ENCODE assay signal across 19 cellular contexts in the genomic region with DNA sequence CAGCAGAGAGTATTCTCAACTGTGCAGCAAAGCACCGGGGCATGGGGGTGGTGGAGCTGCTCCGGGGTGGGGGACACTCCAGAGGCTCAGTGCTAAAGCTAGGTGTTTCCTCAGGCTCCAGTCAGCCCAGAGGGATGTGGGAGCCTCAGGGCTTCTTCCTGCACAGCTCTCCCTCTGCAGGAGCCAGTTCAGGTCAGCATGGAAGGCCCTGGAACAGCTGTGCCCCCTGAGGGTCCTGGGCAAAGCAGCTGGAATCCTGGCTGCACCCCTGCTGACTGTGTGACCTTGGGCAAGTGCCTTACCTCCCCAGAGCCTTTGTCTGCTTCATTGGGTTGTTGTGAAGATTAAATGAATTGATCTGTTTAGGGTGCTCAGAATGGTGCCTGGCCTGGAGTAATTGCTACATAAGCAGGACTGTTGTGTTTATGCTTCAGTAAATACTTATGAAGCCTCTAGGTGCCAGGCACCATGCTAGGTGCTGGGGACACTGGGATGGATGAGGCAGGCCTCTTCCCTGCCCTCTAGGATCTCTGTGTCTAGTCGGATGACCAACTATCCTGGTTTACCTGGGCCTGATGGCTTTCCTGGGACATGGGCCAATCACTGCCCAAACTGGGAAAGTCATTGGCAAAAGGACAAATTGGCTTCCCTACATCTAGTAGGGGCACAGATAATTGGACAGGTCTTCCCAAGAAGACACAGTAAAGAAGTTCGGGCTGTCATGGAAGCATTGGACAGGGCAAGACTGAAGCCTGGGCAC.
DNase-seq lines count a peak whose midpoint lies in the region; ATAC-seq, FAIRE-seq and TF ChIP-seq lines count a peak whose summit lies in the region.
"Had no signal": no experiment of that assay in that cellular context is flagged by ENCODE, and none has a peak within 500 bp of the region (broad histone marks: within the 10 kb centered on the region; RNA-seq: fewer than 3 reads in every experiment).

No MANE protein-coding gene starts in this region.

- CTCF ChIA-PET in H1 (lab: Charles Lee; ENCODE audit: partially characterized antibody): interaction anchor here (0.5 to 2.7 kb wide), 9 partner anchors 9 to 1153 kb away, joined by 3 to 13 read pairs (median 4); no protein-coding TSS in a partner anchor

- no peak overlapping the region for H3K4ac ChIP-seq in H1 (replicated peaks; ENCODE audit: insufficient read length, low read depth, low read length)

- no peak overlapping the region; the same call in 1 of the 2 replicates for H3K27ac Mint-ChIP-seq in GM23338
- H3K27ac Mint-ChIP-seq in neural progenitor cell: peak overlapping the region; percentile 90
- H3K27ac Mint-ChIP-seq: stimulated activated naive B cell treated with anti-CD40 and anti-IgM and Interleukin-4, amounts not matched to agents 10 μg/mL and 1 μg/mL and 100 μg/mL, for 72 hours had no signal

- H3K4me2 ChIP-seq in GM23338 (no peak overlapping the region), H1 (ENCODE audit: insufficient read depth in 1 of 2, low read depth in 2 of 2, low read length in 2 of 2) (no peak overlapping the region), neural progenitor cell (peak overlapping the region; percentile 6)

- peak overlapping the region; percentile 53; the same call in 1 of the 2 replicates for H3K18ac ChIP-seq in H1 (ENCODE audit: extremely low read depth, low read length)

- no peak for FAIRE-seq in H1 (lab: Jason Lieb, UNC)
- FAIRE-seq: bronchial epithelial cell had no signal

- H3K36me3 Mint-ChIP-seq in GM23338 (ENCODE audit: low read depth): no peaks in the 10 kb centered on the region
- H3K36me3 Mint-ChIP-seq in neural progenitor cell: no peaks in the 10 kb centered on the region
- H3K36me3 Mint-ChIP-seq: naive thymus-derived CD8-positive, alpha-beta T cell; stimulated activated naive B cell treated with anti-CD40 and anti-IgM and Interleukin-4, amounts not matched to agents 10 μg/mL and 1 μg/mL and 100 μg/mL, for 72 hours had no signal

- H3K23me2 ChIP-seq in H1 (ENCODE audit: low read depth, low read length): no peaks in the 10 kb centered on the region

- 0 out of 2 replicates have a peak overlapping the region, but pooled peaks have one; percentile 18 for H2BK15ac ChIP-seq in H1 (ENCODE audit: low read length)

- H3K9me2 ChIP-seq in GM23338 (ENCODE audit: insufficient read depth): no peaks in the 10 kb centered on the region

- H3K4me3 ChIP-seq in GM23338 (no peak overlapping the region), H1 (ENCODE audit: extremely low read depth in 1 of 4, insufficient read depth in 2 of 4, low read depth in 3 of 4, low read length in 4 of 4) (no peak overlapping the region), neural progenitor cell (no peak overlapping the region)
- H3K4me3 ChIP-seq: adrenal gland, HAP-1 had no signal

- TF ChIP-seq EP300 in H1 (IDR thresholded peaks at IDR 0.05; ENCODE audit: borderline replicate concordance in 1 of 2, low read depth in 2 of 2, low read length in 2 of 2): no peak

- H3K27me3 ChIP-seq in GM23338 (ENCODE audit: insufficient read depth): no peaks in the 10 kb centered on the region
- no peaks in the 10 kb centered on the region for H3K27me3 ChIP-seq in H1 (replicated peaks in 1 of 4; ENCODE audit: control insufficient read depth in 3 of 4, extremely low read depth in 1 of 4, insufficient read depth in 3 of 4, low read length in 3 of 4)
- H3K27me3 ChIP-seq in neural progenitor cell: no peaks in the 10 kb centered on the region
- H3K27me3 ChIP-seq: adrenal gland had no signal

- TF ChIP-seq POLR2A in H1 (IDR thresholded peaks at IDR 0.05; ENCODE audit: control extremely low read depth in 1 of 2, low read depth in 2 of 2, low read length in 2 of 2): no peak

- H3K4me1 Mint-ChIP-seq in GM23338: peaks cover 63% of the 10 kb centered on the region
- peaks cover 65% of the 10 kb centered on the region for H3K4me1 Mint-ChIP-seq in neural progenitor cell
- H3K4me1 Mint-ChIP-seq: naive thymus-derived CD8-positive, alpha-beta T cell; stimulated activated naive B cell treated with anti-CD40 and anti-IgM and Interleukin-4, amounts not matched to agents 10 μg/mL and 1 μg/mL and 100 μg/mL, for 72 hours had no signal

- H4K91ac ChIP-seq in H1 (replicated peaks; ENCODE audit: insufficient read length, low read length): peak overlapping the region; percentile 45

- H4K8ac ChIP-seq in H1 (ENCODE audit: extremely low read depth, insufficient read depth, low read length): no peak overlapping the region

- peak overlapping the region; percentile 52; the same call in 1 of the 2 replicates for H2BK5ac ChIP-seq in H1 (ENCODE audit: low read depth, low read length)

- no peak overlapping the region for H2BK12ac ChIP-seq in H1 (ENCODE audit: low read depth, low read length)

- H3K9me3 Mint-ChIP-seq in GM23338: no peaks in the 10 kb centered on the region
- H3K9me3 Mint-ChIP-seq in neural progenitor cell: no peaks in the 10 kb centered on the region
- H3K9me3 Mint-ChIP-seq: naive thymus-derived CD8-positive, alpha-beta T cell; stimulated activated naive B cell treated with anti-CD40 and anti-IgM and Interleukin-4, amounts not matched to agents 10 μg/mL and 1 μg/mL and 100 μg/mL, for 72 hours had no signal

- H3F3A ChIP-seq in GM23338 (replicated peaks; ENCODE audit: low read depth) (no peaks in the 10 kb centered on the region), neural progenitor cell (ENCODE audit: low read depth) (peaks cover 34% of the 10 kb centered on the region)

- H3K4me1 ChIP-seq in GM23338 (ENCODE audit: insufficient read depth): peaks cover 35% of the 10 kb centered on the region
- H3K4me1 ChIP-seq in H1 (replicated peaks in 1 of 4; ENCODE audit: control insufficient read depth in 3 of 4, insufficient read depth in 4 of 4, low read length in 3 of 4): peaks cover 6 to 25% (median 17%) of the 10 kb centered on the region in 4 experiments; a peak in 6 of 7 replicates
- peaks cover 55% of the 10 kb centered on the region for H3K4me1 ChIP-seq in neural progenitor cell
- H3K4me1 ChIP-seq: adrenal gland, foreskin keratinocyte had no signal

- H3K79me2 ChIP-seq in GM23338 (replicated peaks; ENCODE audit: insufficient read depth): no peaks in the 10 kb centered on the region
- H3K79me2 ChIP-seq in H1 (ENCODE audit: control insufficient read depth in 1 of 2, insufficient read depth in 2 of 2, low read length in 2 of 2): no peaks in the 10 kb centered on the region
- no peaks in the 10 kb centered on the region for H3K79me2 ChIP-seq in neural progenitor cell (ENCODE audit: low read depth)

- WGBS in H1 (ENCODE audit: extremely low coverage in 1 of 2, insufficient coverage in 1 of 2, insufficient read length in 1 of 2, insufficient replicate concordance in 2 of 2, low coverage in 1 of 2, low lambda C conversion rate in 2 of 2, missing lambda C conversion rate in 1 of 2), 2 experiments: 80% methylated on average over 4 of the region's 4 CpGs; no CpG with 5 or more reads in 1 of the 2 experiments

- no peaks in the 10 kb centered on the region for H3K79me1 ChIP-seq in H1 (ENCODE audit: low read depth, low read length)

- H2AK5ac ChIP-seq in H1 (ENCODE audit: low read depth, low read length): no peak overlapping the region

- H3K4me3 Mint-ChIP-seq in GM23338 (no peak overlapping the region), neural progenitor cell (no peak overlapping the region)
- H3K4me3 Mint-ChIP-seq: naive thymus-derived CD8-positive, alpha-beta T cell; stimulated activated naive B cell treated with anti-CD40 and anti-IgM and Interleukin-4, amounts not matched to agents 10 μg/mL and 1 μg/mL and 100 μg/mL, for 72 hours had no signal

- H3K36me3 ChIP-seq in GM23338 (ENCODE audit: insufficient read depth) (no peaks in the 10 kb centered on the region), H1 (ENCODE audit: control insufficient read depth in 2 of 4, insufficient read depth in 4 of 4, low read length in 3 of 4) (no peaks in the 10 kb centered on the region), neural progenitor cell (no peaks in the 10 kb centered on the region)
- H3K36me3 ChIP-seq: adrenal gland, HAP-1 had no signal

- H3K27ac ChIP-seq in GM23338 (ENCODE audit: low read depth) (no peak overlapping the region), H1 (ENCODE audit: low read depth, low read length) (no peak overlapping the region), neural progenitor cell (no peak overlapping the region)
- H3K27ac ChIP-seq: adrenal gland, foreskin keratinocyte had no signal

- H4K20me1 ChIP-seq in GM23338 (replicated peaks; ENCODE audit: insufficient read depth) (no peaks in the 10 kb centered on the region), H1 (replicated peaks in 1 of 2; ENCODE audit: control insufficient read depth in 1 of 2, insufficient read depth in 2 of 2, low read length in 2 of 2) (no peaks in the 10 kb centered on the region), neural progenitor cell (ENCODE audit: low read depth) (no peaks in the 10 kb centered on the region)

- H3K9ac ChIP-seq in H1 (replicated peaks in 1 of 4; ENCODE audit: extremely low read depth in 1 of 4, low read depth in 3 of 4, low read length in 3 of 4) (no peak overlapping the region), neural progenitor cell (no peak overlapping the region)

- no peak overlapping the region for H3K14ac ChIP-seq in H1 (ENCODE audit: insufficient read length)

- H2AFZ ChIP-seq in GM23338: peak overlapping the region; percentile 56
- no peak overlapping the region for H2AFZ ChIP-seq in H1 (ENCODE audit: low read length)
- no peak overlapping the region for H2AFZ ChIP-seq in neural progenitor cell (replicated peaks)

- H4K5ac ChIP-seq in H1 (ENCODE audit: insufficient read length, low read depth, low read length): no peak overlapping the region

- no peak overlapping the region for H2BK120ac ChIP-seq in H1 (replicated peaks; ENCODE audit: low read depth, low read length)

- H3K56ac ChIP-seq in H1 (replicated peaks; ENCODE audit: insufficient read length, low read depth, low read length): no peak overlapping the region

- H3K23ac ChIP-seq in H1 (ENCODE audit: insufficient read length): no peak overlapping the region

- POLR2A ChIA-PET in H1 (lab: Charles Lee; ENCODE audit: partially characterized antibody): interaction anchor here (1.0 to 1.2 kb wide), 2 partner anchors 8 to 133 kb away, joined by 3 read pairs; no protein-coding TSS in a partner anchor

- TF ChIP-seq RAD21 in H1 (IDR thresholded peaks at IDR 0.05 in 1 of 2, conservative IDR thresholded peaks at IDR 0.05 in 1 of 2; ENCODE audit: low read depth in 2 of 2, low read length in 2 of 2): no peak

- TF ChIP-seq CTCF in GM23338 (conservative IDR thresholded peaks at IDR 0.05; ENCODE audit: low read depth in 2 of 2) (no peak), H1 (IDR thresholded peaks at IDR 0.05; ENCODE audit: control extremely low read depth in 1 of 3, insufficient read depth in 1 of 3, low read depth in 1 of 3, low read length in 3 of 3) (no peak), neural progenitor cell (IDR thresholded peaks at IDR 0.05) (no peak)

- no peak for ATAC-seq in GM23338
- no peak for ATAC-seq in HG02884 (IDR thresholded peaks at IDR 0.05; ENCODE audit: unreplicated experiment)
- ATAC-seq: foreskin keratinocyte; naive thymus-derived CD8-positive, alpha-beta T cell; stimulated activated naive B cell treated with anti-CD40 and anti-IgM and Interleukin-4, amounts not matched to agents 10 μg/mL and 1 μg/mL and 100 μg/mL, for 72 hours had no signal

- no peaks in the 10 kb centered on the region for H3K9me3 ChIP-seq in H1 (ENCODE audit: insufficient read depth in 2 of 2, low read depth in 1 of 2, low read length in 1 of 2)
- H3K9me3 ChIP-seq in neural progenitor cell (ENCODE audit: low read depth): no peaks in the 10 kb centered on the region
- H3K9me3 ChIP-seq: adrenal gland, HAP-1 had no signal

- H3K27me3 Mint-ChIP-seq in GM23338 (ENCODE audit: insufficient read depth, low read depth, poor library complexity) (peaks cover 8% of the 10 kb centered on the region), neural progenitor cell (ENCODE audit: insufficient read depth, low read depth) (peaks cover 7% of the 10 kb centered on the region)
- H3K27me3 Mint-ChIP-seq: naive thymus-derived CD8-positive, alpha-beta T cell had no signal

- DNase-seq in GM23338 (ENCODE audit: low spot score): no peak
- DNase-seq in M059J (ENCODE audit: low read depth): peak; percentile 17
- no peak for DNase-seq in H1 (ENCODE audit: low read depth in 1 of 2, low spot score in 2 of 2)
- no peak for DNase-seq in neural progenitor cell (ENCODE audit: low spot score)
- DNase-seq in NCI-H2081 treated with DMSO at 0.1 percent for 48 hours (lab: John Stamatoyannopoulos, UW): no peak
- no peak for DNase-seq in GDM1 (lab: John Stamatoyannopoulos, UW)
- DNase-seq: activated gamma-delta T cell treated with Interleukin-2 at 50 U/mL for 16 hours; adrenal gland; DND-41; foreskin keratinocyte; hippocampal formation; naive thymus-derived CD8-positive, alpha-beta T cell; NCI-H1417 treated with DMSO at 0.1 percent for 48 hours; NCI-H524; stimulated activated CD4-positive, alpha-beta T cell treated with anti-CD3 and anti-CD28 coated beads, Interleukin-1b, Interleukin-23, amount 100 ng/mL, for 48 hours; stimulated activated naive B cell treated with anti-CD40 and anti-IgM and Interleukin-4, amounts not matched to agents 10 μg/mL and 1 μg/mL and 100 μg/mL, for 72 hours had no signal

- 0 out of 2 replicates have a peak overlapping the region, but pooled peaks have one; percentile 48 for H2BK20ac ChIP-seq in H1 (ENCODE audit: low read length)
